ENCODE assay signal across 9 cellular contexts in the genomic region with DNA sequence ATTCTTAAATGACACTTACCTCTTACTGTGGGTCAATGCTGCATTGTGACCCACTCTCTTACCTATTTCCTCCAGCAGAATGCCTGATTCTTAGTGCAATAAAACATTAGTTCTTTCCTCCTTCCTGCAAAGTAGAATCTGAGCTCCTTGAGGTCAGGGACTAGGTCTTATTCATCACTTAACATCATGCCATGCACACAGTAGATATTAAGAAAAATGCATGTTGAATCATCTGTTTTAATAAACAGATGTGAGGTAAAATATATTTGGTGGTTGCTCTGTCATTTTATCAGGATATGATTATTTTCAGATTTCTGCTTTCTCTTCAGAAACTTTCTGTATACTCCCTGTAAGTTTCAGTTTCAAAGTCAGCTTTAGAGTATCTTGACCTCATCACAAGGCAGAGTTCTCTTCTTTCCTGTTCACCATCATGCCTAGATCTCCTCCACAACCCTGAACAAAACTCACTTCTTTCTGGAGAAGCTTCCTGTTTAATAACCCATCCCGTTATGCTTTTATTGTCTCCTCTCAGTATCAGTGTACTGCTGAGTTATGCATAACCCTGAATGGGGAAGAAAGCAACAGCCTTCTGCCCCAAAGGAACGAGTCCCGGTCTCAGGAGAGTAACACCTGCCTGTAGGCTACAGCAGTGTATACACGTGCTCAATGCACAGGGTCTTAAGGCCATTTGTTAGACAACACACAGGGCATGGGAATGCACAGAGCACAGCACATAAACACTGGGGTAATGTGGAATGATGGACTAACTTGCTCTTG. TPM values are rescaled to one million over a fixed set of nuclear protein-coding genes. Genes with fewer than 3 reads are reported as not detected.
DNase-seq lines count a peak whose midpoint lies in the region; ATAC-seq, FAIRE-seq and TF ChIP-seq lines count a peak whose summit lies in the region.
"Had no signal": no experiment of that assay in that cellular context is flagged by ENCODE, and none has a peak within 500 bp of the region (broad histone marks: within the 10 kb centered on the region; RNA-seq: fewer than 3 reads in every experiment).

No MANE protein-coding gene starts in this region.

- peaks cover 24% of the 10 kb centered on the region for H3K4me1 Mint-ChIP-seq in activated B cell treated with CpG ODN at 0.5 μM for 24 hours

- H3K4me1 ChIP-seq in HEK293 (ENCODE audit: control insufficient read depth, insufficient read depth, low read length) = peaks cover 14% of the 10 kb centered on the region
- H3K4me1 ChIP-seq in pancreas = peaks cover 37 to 60% (median 57%) of the 10 kb centered on the region in 3 donors

- no peaks in the 10 kb centered on the region for H3K27me3 ChIP-seq in pancreas

- ATAC-seq in GM18520 (IDR thresholded peaks at IDR 0.05; ENCODE audit: unreplicated experiment) = peak; percentile 52
- peak; percentile 45 for ATAC-seq in activated B cell treated with CpG ODN at 0.5 μM for 24 hours (ENCODE audit: low read depth)
- peak in 2 of 4 donors; percentile 3 to 7 for ATAC-seq in pancreas

- DNase-seq in activated B cell treated with CpG ODN at 0.5 μM for 24 hours (no peak), pancreas (no peak), NCI-H1436 treated with DMSO at 0.1 percent for 48 hours (lab: John Stamatoyannopoulos, UW) (no peak), AG08396 (ENCODE audit: low spot score) (no peak), medulla oblongata (ENCODE audit: extremely low spot score) (no peak)
- DNase-seq: NCI-H524 treated with DMSO at 0.1 percent for 48 hours had no signal

- intact Hi-C loops in activated B cell treated with CpG ODN at 0.5 μM for 24 hours (cut with micrococcal nuclease) = loop anchor here (2.0 kb wide), 1 partner anchor 13 kb away; no protein-coding TSS in a partner anchor
- intact Hi-C loops in pancreas (cut with DNase I) = no loop called here

- H3K27ac ChIP-seq in HEK293 (ENCODE audit: extremely low read depth, low read depth, low read length) (no peak overlapping the region), pancreas (peak overlapping the region in 3 of 4 donors; percentile 26 to 58 (median 51))
- H3K27ac ChIP-seq: HL-60 had no signal

- no peaks in the 10 kb centered on the region for H3K36me3 Mint-ChIP-seq in activated B cell treated with CpG ODN at 0.5 μM for 24 hours (ENCODE audit: low read depth)

- H3K4me3 Mint-ChIP-seq in activated B cell treated with CpG ODN at 0.5 μM for 24 hours = peak overlapping the region; percentile 36

- no peaks in the 10 kb centered on the region for H3K9me3 ChIP-seq in HEK293 (ENCODE audit: control insufficient read depth, insufficient read depth, low read depth, low read length)
- no peaks in the 10 kb centered on the region for H3K9me3 ChIP-seq in pancreas

- TF ChIP-seq CTCF in HEK293 (tag by site-specific recombination; IDR thresholded peaks at IDR 0.05) = no peak
- TF ChIP-seq CTCF in activated B cell treated with CpG ODN at 0.5 μM for 24 hours (IDR thresholded peaks at IDR 0.05) = no peak
- TF ChIP-seq CTCF in pancreas (IDR thresholded peaks at IDR 0.05) = no peak

- 19 to 34% methylated on average over 4 of the region's 4 CpGs for WGBS in pancreas, 2 donors

- no peaks in the 10 kb centered on the region for H3K27me3 Mint-ChIP-seq in activated B cell treated with CpG ODN at 0.5 μM for 24 hours

- H3K36me3 ChIP-seq in HEK293 (ENCODE audit: control insufficient read depth in 2 of 2, insufficient read depth in 1 of 2, low read length in 2 of 2) (no peaks in the 10 kb centered on the region), pancreas (no peaks in the 10 kb centered on the region)

- peak overlapping the region; percentile 60 for H3K27ac Mint-ChIP-seq in activated B cell treated with CpG ODN at 0.5 μM for 24 hours

- POLR2A ChIA-PET in HEK293 (lab: Yijun Ruan, JAX) (interaction anchor here (1.0 to 4.1 kb wide), 2 partner anchors 30 to 35 kb away, joined by 4 to 11 read pairs; partner anchors contain the start of genes RNF43 and SUPT4H1), activated B cell treated with CpG ODN at 0.5 μM for 24 hours (lab: Charles Lee) (interaction anchor here (0.7 to 1.9 kb wide), 7 partner anchors 9 to 146 kb away, joined by 3 to 8 read pairs (median 3); partner anchors contain the start of gene RNF43)

- CTCF ChIA-PET in HEK293 (lab: Yijun Ruan, JAX) (interaction anchor here (1.1 to 1.8 kb wide), 2 partner anchors 35 to 65 kb away, joined by 5 to 8 read pairs; partner anchors contain the start of gene RNF43), activated B cell treated with CpG ODN at 0.5 μM for 24 hours (lab: Charles Lee) (interaction anchor here (0.8 to 1.8 kb wide), 3 partner anchors 31 to 106 kb away, joined by 3 to 6 read pairs (median 3); partner anchors contain the start of gene HSF5)

- FAIRE-seq in pancreas (lab: Jason Lieb, UNC) = no peak

- no peak overlapping the region for H3K4me3 ChIP-seq in HEK293 (ENCODE audit: low read depth, low read length)
- H3K4me3 ChIP-seq in pancreas = no peak overlapping the region

- no peaks in the 10 kb centered on the region for H3K9me3 Mint-ChIP-seq in activated B cell treated with CpG ODN at 0.5 μM for 24 hours

TF ChIP-seq in HEK293, 187 proteins besides CTCF, POLR2A, EP300 and RAD21:
- TF ChIP-seq SCRT2 (tag by site-specific recombination; IDR thresholded peaks at IDR 0.05) = peak; percentile 30; the same call in 1 of the 2 replicates
- no peak for TF ChIP-seq ZBTB20 (tag by site-specific recombination; IDR thresholded peaks at IDR 0.05)
- 0 out of 2 replicates have a peak, but pooled peaks have one; percentile 35 for TF ChIP-seq PRDM1 (tag by site-specific recombination; IDR thresholded peaks at IDR 0.05)

RNA-seq across cellular contexts. Expression of gene SUPT4H1, which starts 30.3 kb away (rescaled TPM):
- total RNA-seq in activated B cell treated with CpG ODN at 0.5 μM for 24 hours (90.2 and 100 TPM in 2 replicates), pancreas (10 to 100 TPM; 14.1 to 43.7 (median 26.5) TPM)
- polyA plus RNA-seq in pancreas = 10 to 100 TPM; 23.3 to 42.3 TPM

RNA-seq across cellular contexts. Expression of gene RNF43, which starts 35.0 kb away (rescaled TPM):
- total RNA-seq in activated B cell treated with CpG ODN at 0.5 μM for 24 hours (1.5 and 2.1 TPM in 2 replicates), pancreas (10 to 100 TPM in 2 of 6 donors, 1 to 10 TPM in 4; 4.5 to 12.5 (median 6.2) TPM)
- 1 to 10 TPM; 5.9 to 6.2 TPM for polyA plus RNA-seq in pancreas

RNA-seq across cellular contexts. Expression of gene TSPOAP1, which starts 53.7 kb away (rescaled TPM):
- total RNA-seq in activated B cell treated with CpG ODN at 0.5 μM for 24 hours = 16.7 and 22.5 TPM in 2 replicates
- total RNA-seq in pancreas = 10 to 100 TPM in 4 of 6 donors, 1 to 10 TPM in 2; 7.0 to 19.6 (median 12.9) TPM
- 10 to 100 TPM; 56.7 to 90.2 TPM for polyA plus RNA-seq in pancreas
